Comparison of ENCODE assay signal across 13 cellular contexts in the genomic region with DNA sequence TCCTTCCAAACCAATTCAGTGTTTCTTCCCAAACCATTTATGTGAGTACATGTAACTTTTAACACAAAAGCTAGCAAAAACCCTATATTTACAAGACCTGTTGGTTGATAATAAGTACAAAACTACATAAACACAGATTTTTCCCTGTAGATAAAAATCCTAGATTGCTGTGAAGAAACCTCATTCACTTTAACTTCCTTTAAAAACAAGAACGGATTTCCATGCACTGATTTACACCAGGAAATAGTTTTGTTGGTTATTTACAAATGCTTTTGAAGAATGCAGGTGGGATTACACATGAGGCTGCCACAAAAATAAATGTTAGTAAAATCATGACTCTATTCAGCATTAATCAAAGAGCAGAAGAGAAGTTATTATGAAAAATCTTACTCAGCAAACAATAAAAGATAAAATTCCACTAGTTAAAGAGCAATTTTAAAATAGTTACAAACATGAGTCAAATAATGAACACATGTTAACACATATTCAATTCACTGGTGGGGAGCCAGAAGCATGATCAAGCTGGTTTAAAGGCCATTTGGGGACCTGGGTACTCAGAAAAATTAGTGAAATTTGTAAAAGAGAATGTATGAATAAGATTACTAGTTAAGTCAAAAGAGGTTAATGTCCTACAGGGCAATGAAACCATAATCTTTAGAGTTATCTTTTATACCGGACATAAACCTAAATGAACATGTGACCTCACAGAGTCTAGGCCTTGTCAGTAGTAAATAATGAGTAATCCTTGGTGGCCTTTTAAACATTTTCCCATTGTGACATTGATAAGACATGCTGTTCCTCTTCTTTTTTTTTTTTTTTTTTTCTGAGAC.
DNase-seq lines count a peak whose midpoint lies in the region; ATAC-seq, FAIRE-seq and TF ChIP-seq lines count a peak whose summit lies in the region.
"Had no signal": no experiment of that assay in that cellular context is flagged by ENCODE, and none has a peak within 500 bp of the region (broad histone marks: within the 10 kb centered on the region; RNA-seq: fewer than 3 reads in every experiment).

No MANE protein-coding gene starts in this region.

- H4K20me1 ChIP-seq in endothelial cell of umbilical vein (replicated peaks; ENCODE audit: control insufficient read depth, extremely low read depth, insufficient read depth, low read length) (no peaks in the 10 kb centered on the region), smooth muscle cell (ENCODE audit: low read depth) (no peaks in the 10 kb centered on the region)

- H3K36me3 ChIP-seq in left ventricle myocardium inferior (no peaks in the 10 kb centered on the region), endothelial cell of umbilical vein (ENCODE audit: control insufficient read depth in 2 of 2, extremely low read depth in 1 of 2, insufficient read depth in 2 of 2, low read length in 2 of 2) (no peaks in the 10 kb centered on the region), smooth muscle cell (ENCODE audit: low read depth) (no peaks in the 10 kb centered on the region)

- 46% methylated on average over 2 of the region's 2 CpGs for whole genome bisulfite sequencing in smooth muscle cell (ENCODE audit: low lambda C conversion rate)

- intact Hi-C loops in left ventricle myocardium inferior (cut with micrococcal nuclease) (no loop called here), left cardiac atrium (cut with DNase I) (no loop called here), endothelial cell of umbilical vein (cut with micrococcal nuclease) (no loop called here)

- H3K4me3 ChIP-seq in left ventricle myocardium inferior, result no peak overlapping the region
- no peak overlapping the region for H3K4me3 ChIP-seq in endothelial cell of umbilical vein (replicated peaks in 1 of 3; ENCODE audit: insufficient read depth in 1 of 3, low read depth in 1 of 3, low read length in 3 of 3)
- no peak overlapping the region for H3K4me3 ChIP-seq in smooth muscle cell
- H3K4me3 ChIP-seq: coronary artery had no signal

- peaks cover 15% of the 10 kb centered on the region for H3F3A ChIP-seq in smooth muscle cell (ENCODE audit: low read depth)

- ATAC-seq in left cardiac atrium, result no peak

- dilution Hi-C loops in endothelial cell of umbilical vein (cut with MboI; ENCODE audit: extremely low pct_ligation_motif_present, low sequenced_read_pairs), result no loop called here

- POLR2A ChIA-PET in endothelial cell of umbilical vein (lab: Charles Lee), result no interaction called here

- H3K9me3 ChIP-seq in left ventricle myocardium inferior (replicated peaks), result no peaks in the 10 kb centered on the region
- H3K9me3 ChIP-seq in endothelial cell of umbilical vein (replicated peaks; ENCODE audit: control insufficient read depth, insufficient read depth, low read length), result no peaks in the 10 kb centered on the region
- no peaks in the 10 kb centered on the region for H3K9me3 ChIP-seq in smooth muscle cell (replicated peaks; ENCODE audit: low read depth)

- DNase-seq in left ventricle myocardium inferior, result no peak
- no peak for DNase-seq in left cardiac atrium
- DNase-seq in RKO (ENCODE audit: low spot score), result peak; percentile 60
- DNase-seq in endothelial cell of umbilical vein (ENCODE audit: low read depth, low spot score), result peak; percentile 43
- no peak for DNase-seq in smooth muscle cell (lab: John Stamatoyannopoulos, UW; ENCODE audit: unreplicated experiment)
- no peak for DNase-seq in NCI-H2081 treated with DMSO at 0.1 percent for 48 hours (lab: John Stamatoyannopoulos, UW)
- no peak for DNase-seq in NCI-H1092 treated with DMSO at 0.1 percent for 48 hours (lab: John Stamatoyannopoulos, UW)
- no peak for DNase-seq in HPDE6-E6E7 (ENCODE audit: extremely low spot score)
- DNase-seq: activated B cell treated with CpG ODN at 0.5 μM for 24 hours; activated T-cell treated with anti-CD3 and anti-CD28 coated beads, Interleukin-2, amount 50 U/mL, for 4 hours; amniotic stem cell; DMS79 had no signal

- no peaks in the 10 kb centered on the region for H3K9me1 ChIP-seq in endothelial cell of umbilical vein (replicated peaks; ENCODE audit: control insufficient read depth, extremely low read depth, insufficient read depth, low read length)

- peaks cover 37% of the 10 kb centered on the region for H3K4me1 ChIP-seq in left ventricle myocardium inferior
- H3K4me1 ChIP-seq in endothelial cell of umbilical vein (ENCODE audit: control insufficient read depth, extremely low read depth, insufficient read depth, low read length), result peaks cover 18% of the 10 kb centered on the region
- H3K4me1 ChIP-seq in smooth muscle cell (ENCODE audit: low read depth), result peaks cover 20% of the 10 kb centered on the region

- no TSS peak for BruUV-seq in endothelial cell of umbilical vein (replicated peaks; lab: Mats Ljungman, UMichigan)

- peak overlapping the region; percentile 18 for H3K27ac ChIP-seq in left ventricle myocardium inferior (replicated peaks)
- H3K27ac ChIP-seq in endothelial cell of umbilical vein (ENCODE audit: insufficient read depth, low read depth, low read length), result peak overlapping the region; percentile 36
- peak overlapping the region; percentile 97 for H3K27ac ChIP-seq in smooth muscle cell (ENCODE audit: low read depth)
- H3K27ac ChIP-seq: coronary artery had no signal

- TF ChIP-seq POLR2A in endothelial cell of umbilical vein (IDR thresholded peaks at IDR 0.05; ENCODE audit: low read depth, low read length), result no peak

- H3K27me3 ChIP-seq in left ventricle myocardium inferior (ENCODE audit: low read depth) (no peaks in the 10 kb centered on the region), endothelial cell of umbilical vein (ENCODE audit: control insufficient read depth in 2 of 2, insufficient read depth in 2 of 2, low read length in 2 of 2) (no peaks in the 10 kb centered on the region), smooth muscle cell (ENCODE audit: low read depth) (no peaks in the 10 kb centered on the region)

- FAIRE-seq in endothelial cell of umbilical vein (lab: Jason Lieb, UNC), result no peak

- H3K79me2 ChIP-seq in endothelial cell of umbilical vein (ENCODE audit: control insufficient read depth, insufficient read depth, low read length), result no peaks in the 10 kb centered on the region
- no peaks in the 10 kb centered on the region for H3K79me2 ChIP-seq in smooth muscle cell (ENCODE audit: low read depth)

- H3K9ac ChIP-seq in endothelial cell of umbilical vein (replicated peaks; ENCODE audit: extremely low read depth, insufficient read depth, low read length), result no peak overlapping the region
- peak overlapping the region; percentile 26 for H3K9ac ChIP-seq in smooth muscle cell (ENCODE audit: low read depth)

- CTCF ChIA-PET in endothelial cell of umbilical vein (lab: Charles Lee), result no interaction called here

- no peak overlapping the region for H2AFZ ChIP-seq in endothelial cell of umbilical vein (ENCODE audit: low read depth, low read length)
- peak overlapping the region; percentile 42 for H2AFZ ChIP-seq in smooth muscle cell (ENCODE audit: low read depth)

- H3K4me2 ChIP-seq in endothelial cell of umbilical vein (ENCODE audit: insufficient read depth, low read length) (peak overlapping the region; percentile 21), smooth muscle cell (peak overlapping the region; percentile 3)

- TF ChIP-seq CTCF in left ventricle myocardium inferior (IDR thresholded peaks at IDR 0.05; ENCODE audit: borderline replicate concordance) (no peak), endothelial cell of umbilical vein (IDR thresholded peaks at IDR 0.05; ENCODE audit: extremely low read depth in 1 of 2, insufficient read depth in 1 of 2, low read depth in 1 of 2, low read length in 2 of 2) (no peak), smooth muscle cell (IDR thresholded peaks at IDR 0.05; ENCODE audit: borderline replicate concordance, insufficient read depth, poor library complexity, severe bottlenecking) (no peak)

TF ChIP-seq in endothelial cell of umbilical vein, 7 proteins besides CTCF, POLR2A, EP300 and RAD21:
- no peak for TF ChIP-seq FOS (IDR thresholded peaks at IDR 0.05; ENCODE audit: borderline replicate concordance, insufficient read depth, low read length)
- no peak for TF ChIP-seq JUN (IDR thresholded peaks at IDR 0.05; ENCODE audit: borderline replicate concordance, insufficient read depth, insufficient read length, low read depth)
- TF ChIP-seq, protein P1, sequence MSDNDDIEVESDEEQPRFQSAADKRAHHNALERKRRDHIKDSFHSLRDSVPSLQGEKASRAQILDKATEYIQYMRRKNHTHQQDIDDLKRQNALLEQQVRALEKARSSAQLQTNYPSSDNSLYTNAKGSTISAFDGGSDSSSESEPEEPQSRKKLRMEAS (IDR thresholded peaks at IDR 0.05; ENCODE audit: insufficient read depth, insufficient read length), result no peak
- TF ChIP-seq EZH2 (IDR thresholded peaks at IDR 0.05; ENCODE audit: borderline replicate concordance, low read depth, low read length, severe bottlenecking), result no peak
- TF ChIP-seq MYC (IDR thresholded peaks at IDR 0.05; ENCODE audit: low read depth, low read length), result no peak
- no peak for TF ChIP-seq GATA2 (IDR thresholded peaks at IDR 0.05; ENCODE audit: insufficient read depth, insufficient read length, low read depth, low read length)
TF ChIP-seq in endothelial cell of umbilical vein: peak in this region for 0.

Comparison
In these comparisons a context has a peak if more than half of its experiments do, and no peak if none do; other contexts are left out.
1. DNase-seq: peak in RKO (single experiment) and endothelial cell of umbilical vein (single experiment); none in left ventricle myocardium inferior (single experiment), left cardiac atrium (single experiment), smooth muscle cell (single experiment), NCI-H2081 treated with DMSO at 0.1 percent for 48 hours (single experiment), NCI-H1092 treated with DMSO at 0.1 percent for 48 hours (single experiment) and HPDE6-E6E7 (single experiment).
2. H3K27ac ChIP-seq: peak in every context shown above with its lines; median percentile 97 in smooth muscle cell; 36 in endothelial cell of umbilical vein; 18 in left ventricle myocardium inferior.